In the genomic region with DNA sequence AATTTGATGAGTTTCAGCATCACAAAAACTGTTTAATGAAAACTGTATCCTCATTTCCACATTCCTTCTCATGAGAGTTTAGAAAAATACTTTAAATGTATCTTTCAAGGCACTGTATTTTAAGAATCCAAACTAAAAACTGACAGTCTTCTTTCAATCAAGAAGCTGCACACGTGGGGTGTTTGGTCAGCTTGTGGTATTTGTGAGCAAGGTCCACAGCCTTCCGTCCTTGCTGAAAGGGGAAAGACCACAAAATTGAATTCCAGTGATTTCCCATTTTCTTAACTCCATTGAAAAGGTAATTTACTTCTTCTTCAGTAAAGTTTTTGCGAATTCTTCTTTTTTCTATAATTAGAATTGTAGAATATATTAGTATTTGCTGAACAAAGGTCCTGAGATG, we compare ENCODE assay signal across 8 cellular contexts. TPM values are rescaled to one million over a fixed set of nuclear protein-coding genes. Genes with fewer than 3 reads are reported as not detected.
"Had no signal": no experiment of that assay in that cellular context is flagged by ENCODE, and none has a peak within 500 bp of the region (broad histone marks: within the 10 kb centered on the region; RNA-seq: fewer than 3 reads in every experiment).

No MANE protein-coding gene starts in this region.

- FAIRE-seq: GM12878, GM12891, GM12892, GM18507, GM19239 had no signal

- DNase-seq: GDM1, GF-D8 had no signal

- H3K4me3 ChIP-seq: GM12878 had no signal

- ATAC-seq: GM12878 had no signal

RNA-seq across cellular contexts. Expression of a gene that starts 46.6 kb away (rescaled TPM):
- total RNA-seq: G401 had no signal
